In the genomic region with DNA sequence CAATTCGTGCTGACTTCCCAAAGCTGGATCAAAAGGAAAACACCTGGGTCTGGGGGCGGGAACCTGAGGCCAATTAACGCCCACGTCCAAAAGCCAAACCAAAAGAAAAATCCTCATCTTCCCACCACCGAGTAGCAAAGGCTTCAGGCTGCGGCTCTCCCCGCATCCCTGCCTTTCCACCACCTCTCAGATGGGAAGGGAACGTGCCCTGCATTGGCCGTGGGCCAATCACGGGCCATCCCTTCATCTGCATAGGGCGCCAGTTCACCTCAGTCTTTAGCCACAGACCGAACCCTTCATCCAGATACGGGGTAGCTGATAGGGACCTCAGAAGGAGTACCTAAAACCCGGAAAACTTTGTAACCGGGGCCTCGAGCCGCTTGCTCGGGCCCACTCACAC, we compare ENCODE assay signal across 8 cellular contexts. TPM values are rescaled to one million over a fixed set of nuclear protein-coding genes. Genes with fewer than 3 reads are reported as not detected.
A peak's percentile ranks its signal among the peaks of the same experiment; 100 is the strongest.
DNase-seq lines count a peak whose midpoint lies in the region; ATAC-seq and TF ChIP-seq lines count a peak whose summit lies in the region.

No MANE protein-coding gene starts in this region.

- H3K36me3 ChIP-seq in esophagus squamous epithelium (peaks cover 0 to 11% (median 0%) of the 10 kb centered on the region in 3 donors), neuron (ENCODE audit: insufficient read depth, low read length) (peaks cover 2% of the 10 kb centered on the region)

- H3K27ac ChIP-seq in esophagus squamous epithelium: peak overlapping the region in 3 of 4 donors; percentile 78 to 86 (median 81)

- H3K9me3 ChIP-seq in esophagus squamous epithelium (no peaks in the 10 kb centered on the region), neuron (ENCODE audit: low read length) (peaks cover 1% of the 10 kb centered on the region)

- no peak for TF ChIP-seq POLR2A in esophagus squamous epithelium (IDR thresholded peaks at IDR 0.05)

- POLR2A ChIA-PET in activated CD4-positive, alpha-beta T cell treated with anti-CD3 and anti-CD28 coated beads for 36 hours (lab: Charles Lee): no interaction called here
- POLR2A ChIA-PET in T-cell (lab: Charles Lee): no interaction called here

- peaks cover 8 to 24% (median 16%) of the 10 kb centered on the region in 3 donors for H3K4me1 ChIP-seq in esophagus squamous epithelium
- H3K4me1 ChIP-seq in neuron (ENCODE audit: insufficient read depth, low read length): peaks cover 8% of the 10 kb centered on the region

- no peak for ATAC-seq in activated CD4-positive, alpha-beta T cell treated with anti-CD3 and anti-CD28 coated beads for 36 hours
- ATAC-seq in T-cell (replicated peaks in 1 of 4) (no peak), HG03108 (IDR thresholded peaks at IDR 0.05; ENCODE audit: unreplicated experiment) (no peak), GM18868 (IDR thresholded peaks at IDR 0.05; ENCODE audit: unreplicated experiment) (no peak)

- peak overlapping the region; percentile 95 for H3K27ac Mint-ChIP-seq in activated CD4-positive, alpha-beta T cell treated with anti-CD3 and anti-CD28 coated beads for 36 hours
- peak overlapping the region in 1 of 2 donors; percentile 36 for H3K27ac Mint-ChIP-seq in T-cell

- intact Hi-C loops in activated CD4-positive, alpha-beta T cell treated with anti-CD3 and anti-CD28 coated beads for 36 hours (cut with DNase I, micrococcal nuclease): loop anchor here (2.0 to 10.0 kb wide), 5 partner anchors 427 to 1390 kb away; a partner anchor contains a TSS
- intact Hi-C loops in esophagus squamous epithelium (cut with DNase I): no loop called here

- H3K4me3 ChIP-seq in esophagus squamous epithelium: peak overlapping the region; percentile 75 to 93 (median 88)
- H3K4me3 ChIP-seq in neuron (ENCODE audit: low read length): peak overlapping the region; percentile 68

- H2AFZ ChIP-seq in neuron (ENCODE audit: low read depth, low read length): peak overlapping the region; percentile 90

- peaks cover 29% of the 10 kb centered on the region for H3K4me1 Mint-ChIP-seq in activated CD4-positive, alpha-beta T cell treated with anti-CD3 and anti-CD28 coated beads for 36 hours
- H3K4me1 Mint-ChIP-seq in T-cell: peaks cover 34 to 48% (median 48%) of the 10 kb centered on the region in 3 donors

- H3K36me3 Mint-ChIP-seq in activated CD4-positive, alpha-beta T cell treated with anti-CD3 and anti-CD28 coated beads for 36 hours (ENCODE audit: low read depth): peaks cover 13% of the 10 kb centered on the region
- peaks cover 20% of the 10 kb centered on the region for H3K36me3 Mint-ChIP-seq in T-cell

- CTCF ChIA-PET in activated CD4-positive, alpha-beta T cell treated with anti-CD3 and anti-CD28 coated beads for 36 hours (lab: Charles Lee): interaction anchor here (0.6 to 2.5 kb wide), 12 partner anchors 9 to 234 kb away, joined by 3 to 9 read pairs (median 4); no protein-coding TSS in a partner anchor
- CTCF ChIA-PET in T-cell (lab: Charles Lee): interaction anchor here in 1 of 2 donors (0.6 to 1.9 kb wide), 3 partner anchors 13 to 215 kb away, joined by 3 to 6 read pairs (median 6); no protein-coding TSS in a partner anchor

- H3K27me3 Mint-ChIP-seq in activated CD4-positive, alpha-beta T cell treated with anti-CD3 and anti-CD28 coated beads for 36 hours: peaks cover 4% of the 10 kb centered on the region
- peaks cover 13 to 16% of the 10 kb centered on the region in 2 donors for H3K27me3 Mint-ChIP-seq in T-cell

- H3K4me3 Mint-ChIP-seq in activated CD4-positive, alpha-beta T cell treated with anti-CD3 and anti-CD28 coated beads for 36 hours: peak overlapping the region; percentile 99
- peak overlapping the region; percentile 99 to 100 (median 100) for H3K4me3 Mint-ChIP-seq in T-cell

- TF ChIP-seq CTCF in esophagus squamous epithelium (IDR thresholded peaks at IDR 0.05): no peak

- WGBS in esophagus squamous epithelium, 2 donors: 3 to 5% methylated on average over 8 to 17 of the region's 18 CpGs

- no peaks in the 10 kb centered on the region for H3K9me3 Mint-ChIP-seq in activated CD4-positive, alpha-beta T cell treated with anti-CD3 and anti-CD28 coated beads for 36 hours (ENCODE audit: low read depth)
- H3K9me3 Mint-ChIP-seq in T-cell: no peaks in the 10 kb centered on the region

- H3K27me3 ChIP-seq in esophagus squamous epithelium: peaks cover 0 to 32% (median 0%) of the 10 kb centered on the region in 4 donors
- peaks cover 3% of the 10 kb centered on the region for H3K27me3 ChIP-seq in neuron (ENCODE audit: insufficient read depth, low read length)

- DNase-seq in activated CD4-positive, alpha-beta T cell treated with anti-CD3 and anti-CD28 coated beads for 36 hours: peak; percentile 9
- no peak for DNase-seq in activated CD4-positive, alpha-beta T cell treated with anti-CD3 and anti-CD28 coated beads, Interleukin-2, amount 50 U/mL, for 1 hour
- DNase-seq in T-cell (peak in 4 of 34 experiments; percentile 0 to 8 (median 4)), esophagus squamous epithelium (lab: John Stamatoyannopoulos, UW) (no peak)
- DNase-seq in activated CD4-positive, CD25-positive, alpha-beta regulatory T cell (lab: John Stamatoyannopoulos, UW): no peak

RNA-seq across cellular contexts. Expression of a gene that starts 0.6 kb away (rescaled TPM):
- 10 to 100 TPM; 21.0 to 22.1 TPM for total RNA-seq in activated CD4-positive, alpha-beta T cell treated with anti-CD3 and anti-CD28 coated beads for 36 hours
- total RNA-seq in T-cell (10 to 100 TPM; 24.5 to 28.0 (median 25.9) TPM), esophagus squamous epithelium (10 to 100 TPM; 15.5 to 40.7 (median 27.4) TPM)

RNA-seq across cellular contexts. Expression of a gene that starts 58.6 kb away (rescaled TPM):
- not detected for total RNA-seq in activated CD4-positive, alpha-beta T cell treated with anti-CD3 and anti-CD28 coated beads for 36 hours
- total RNA-seq in T-cell (1 to 10 TPM in 1 of 5 donors, not detected in 4; 1.2 TPM), esophagus squamous epithelium (1 to 10 TPM in 3 of 4 donors, under 1 TPM in 1; 0.70 to 6.7 (median 2.8) TPM)
